Comparison of ENCODE assay signal across 8 cellular contexts in genomic region chr1:167454929-167455785, GRCh38.
DNase-seq lines count a peak whose midpoint lies in the region; ATAC-seq and TF ChIP-seq lines count a peak whose summit lies in the region.

No MANE protein-coding gene starts in this region.

- POLR2A ChIA-PET in naive thymus-derived CD8-positive, alpha-beta T cell (lab: Charles Lee) = interaction anchor here (0.7 to 6.9 kb wide), 24 partner anchors 7 to 145 kb away, joined by 3 to 124 read pairs (median 5); partner anchors contain the start of gene CD247

- H4K20me1 ChIP-seq in OCI-LY3 (ENCODE audit: insufficient read depth, low read length) = no peaks in the 10 kb centered on the region

- H3K27ac Mint-ChIP-seq in naive thymus-derived CD8-positive, alpha-beta T cell = peak overlapping the region; percentile 53 to 97 (median 94)
- H3K27ac Mint-ChIP-seq in stimulated activated naive CD8-positive, alpha-beta T cell treated with anti-CD3 and anti-CD28 coated beads, Interleukin-15, Interleukin-2, amounts not matched to agents 100 ng/mL and 50 ng/mL, for 24 hours = peak overlapping the region; percentile 28

- peaks cover 0 to 15% (median 3%) of the 10 kb centered on the region in 3 donors for H3K36me3 Mint-ChIP-seq in naive thymus-derived CD8-positive, alpha-beta T cell
- H3K36me3 Mint-ChIP-seq in stimulated activated naive CD8-positive, alpha-beta T cell treated with anti-CD3 and anti-CD28 coated beads, Interleukin-15, Interleukin-2, amounts not matched to agents 100 ng/mL and 50 ng/mL, for 24 hours (ENCODE audit: low read depth) = peaks cover 31% of the 10 kb centered on the region

- in situ Hi-C loops in GM18951 (cut with MboI; ENCODE audit: low sequenced_read_pairs, unreplicated experiment) = no loop called here

- H3K9me3 Mint-ChIP-seq in naive thymus-derived CD8-positive, alpha-beta T cell = no peaks in the 10 kb centered on the region
- H3K9me3 Mint-ChIP-seq in stimulated activated naive CD8-positive, alpha-beta T cell treated with anti-CD3 and anti-CD28 coated beads, Interleukin-15, Interleukin-2, amounts not matched to agents 100 ng/mL and 50 ng/mL, for 24 hours = no peaks in the 10 kb centered on the region

- peak overlapping the region; percentile 84 for H2AFZ ChIP-seq in OCI-LY3 (ENCODE audit: low read depth, low read length)

- H3K27me3 Mint-ChIP-seq in naive thymus-derived CD8-positive, alpha-beta T cell = no peaks in the 10 kb centered on the region
- H3K27me3 Mint-ChIP-seq in stimulated activated naive CD8-positive, alpha-beta T cell treated with anti-CD3 and anti-CD28 coated beads, Interleukin-15, Interleukin-2, amounts not matched to agents 100 ng/mL and 50 ng/mL, for 24 hours = no peaks in the 10 kb centered on the region

- TF ChIP-seq POLR2A in GM18951 (IDR thresholded peaks at IDR 0.05; ENCODE audit: extremely low read depth, insufficient read depth, insufficient read length) = peak; percentile 34

- H3K4me3 Mint-ChIP-seq in naive thymus-derived CD8-positive, alpha-beta T cell = peak overlapping the region; percentile 66 to 91 (median 82)
- peak overlapping the region; percentile 81 for H3K4me3 Mint-ChIP-seq in stimulated activated naive CD8-positive, alpha-beta T cell treated with anti-CD3 and anti-CD28 coated beads, Interleukin-15, Interleukin-2, amounts not matched to agents 100 ng/mL and 50 ng/mL, for 24 hours

- H3K9ac ChIP-seq in OCI-LY3 (ENCODE audit: low read length) = peak overlapping the region; percentile 77

- peaks cover 13% of the 10 kb centered on the region for H3K4me1 ChIP-seq in OCI-LY3 (ENCODE audit: low read length)

- peak overlapping the region; percentile 90 for H3K4me3 ChIP-seq in OCI-LY3 (ENCODE audit: low read length)

- DNase-seq in AG20443 (ENCODE audit: low spot score) (peak; percentile 80), fibroblast of gingiva (ENCODE audit: low read depth) (peak; percentile 58)
- DNase-seq in activated T-cell treated with anti-CD3 and anti-CD28 coated beads, Interleukin-2, amount 50 U/mL, for 48 hours = peak; percentile 81 to 86
- peak; percentile 72 to 89 (median 80) for DNase-seq in naive thymus-derived CD8-positive, alpha-beta T cell

- H3K9me3 ChIP-seq in OCI-LY3 (ENCODE audit: insufficient read depth, low read length) = no peaks in the 10 kb centered on the region

- H3K79me2 ChIP-seq in OCI-LY3 (ENCODE audit: low read length) = no peaks in the 10 kb centered on the region

- TF ChIP-seq CTCF in OCI-LY3 (IDR thresholded peaks at IDR 0.05; ENCODE audit: low read depth, low read length) = no peak

- peaks cover 39 to 74% (median 69%) of the 10 kb centered on the region in 4 donors for H3K4me1 Mint-ChIP-seq in naive thymus-derived CD8-positive, alpha-beta T cell
- H3K4me1 Mint-ChIP-seq in stimulated activated naive CD8-positive, alpha-beta T cell treated with anti-CD3 and anti-CD28 coated beads, Interleukin-15, Interleukin-2, amounts not matched to agents 100 ng/mL and 50 ng/mL, for 24 hours (ENCODE audit: low read depth) = peaks cover 74% of the 10 kb centered on the region

- peak overlapping the region; percentile 93 for H3K4me2 ChIP-seq in OCI-LY3 (ENCODE audit: low read length)

- no peak overlapping the region for H3K27ac ChIP-seq in OCI-LY3 (ENCODE audit: low read length)

- ATAC-seq in HG03354 (IDR thresholded peaks at IDR 0.05; ENCODE audit: poor library complexity, severe bottlenecking, unreplicated experiment) = peak; percentile 67
- peak; percentile 70 to 77 for ATAC-seq in naive thymus-derived CD8-positive, alpha-beta T cell

- H3K27me3 ChIP-seq in OCI-LY3 (ENCODE audit: low read depth, low read length) = peaks cover 39% of the 10 kb centered on the region

- H3K36me3 ChIP-seq in OCI-LY3 (replicated peaks; ENCODE audit: low read depth, low read length) = no peaks in the 10 kb centered on the region
